5 cellular contexts compared by ENCODE assay signal in the genomic region with DNA sequence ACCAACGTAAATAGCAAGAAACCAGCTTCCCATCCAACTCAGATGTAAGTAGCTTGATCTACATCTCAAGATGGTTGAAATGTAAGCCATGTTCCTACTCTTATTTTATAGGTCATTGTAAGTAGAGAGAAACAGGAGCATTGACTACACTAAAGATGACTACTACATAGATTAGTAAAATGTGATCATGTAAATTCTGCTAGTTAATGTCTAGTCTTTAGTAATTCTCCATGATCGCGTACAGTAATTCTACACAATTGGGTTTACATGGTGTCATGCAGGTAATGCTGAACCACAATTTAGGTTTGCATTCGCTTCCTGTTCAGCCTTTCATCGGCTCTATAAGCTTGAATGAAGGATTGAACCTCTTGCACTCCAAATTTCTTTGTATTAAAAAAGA.
"Had no signal": no experiment of that assay in that cellular context is flagged by ENCODE, and none has a peak within 500 bp of the region (broad histone marks: within the 10 kb centered on the region; RNA-seq: fewer than 3 reads in every experiment).

No MANE protein-coding gene starts in this region.

- H3K4me3 Mint-ChIP-seq: H9 had no signal

- H3K9me3 Mint-ChIP-seq: H9 had no signal

- ATAC-seq: K562 had no signal

- DNase-seq: GOT3, H9, HCEC 1CT, IMR-90 had no signal

- H3K4me3 ChIP-seq: K562 had no signal

- H3K27ac Mint-ChIP-seq: H9 had no signal
